ENCODE assay signal across 19 cellular contexts in the genomic region with DNA sequence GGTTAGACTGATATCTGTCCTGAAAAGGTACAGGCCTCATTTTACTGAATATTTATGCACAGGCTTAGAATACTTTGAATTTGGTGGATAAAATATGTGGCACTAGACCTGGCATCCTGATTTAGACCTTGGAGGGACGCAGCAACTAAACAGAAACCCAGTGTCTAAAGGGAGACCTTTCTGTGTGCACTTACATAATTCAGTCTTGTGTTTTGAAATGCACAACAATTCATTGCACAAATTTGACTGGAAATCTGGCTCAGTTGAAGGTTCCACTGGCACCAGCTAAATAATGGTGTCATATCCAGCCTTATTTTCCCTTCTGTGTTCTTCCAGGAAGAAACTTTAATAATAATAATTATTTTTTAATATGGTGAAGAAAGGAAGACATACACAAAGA.
DNase-seq lines count a peak whose midpoint lies in the region; TF ChIP-seq lines count a peak whose summit lies in the region.
"Had no signal": no experiment of that assay in that cellular context is flagged by ENCODE, and none has a peak within 500 bp of the region (broad histone marks: within the 10 kb centered on the region; RNA-seq: fewer than 3 reads in every experiment).

No MANE protein-coding gene starts in this region.

- H3K9me2 ChIP-seq in OCI-LY7 (ENCODE audit: insufficient read depth, low read length), result no peaks in the 10 kb centered on the region

- H3K27ac Mint-ChIP-seq in CD14-positive monocyte (peak overlapping the region in 4 of 7 donors; percentile 3 to 68 (median 9)), nephron (peak overlapping the region in 2 of 3 experiments; percentile 66 to 79)

- H3K79me2 ChIP-seq in OCI-LY7 (ENCODE audit: insufficient read depth, low read depth, low read length), result no peaks in the 10 kb centered on the region

- H3K27me3 Mint-ChIP-seq in CD14-positive monocyte (ENCODE audit: low read depth in 3 of 3) (no peaks in the 10 kb centered on the region), nephron (ENCODE audit: low read depth) (no peaks in the 10 kb centered on the region)

- POLR2A ChIA-PET in OCI-LY7 (lab: Charles Lee), result no interaction called here

- H3K27ac ChIP-seq in ovary (no peak overlapping the region), OCI-LY7 (ENCODE audit: low read depth, low read length, poor library complexity, severe bottlenecking) (no peak overlapping the region)
- H3K27ac ChIP-seq: C4-2B, HL-60 had no signal

- TF ChIP-seq POLR2A in ovary (IDR thresholded peaks at IDR 0.05), result no peak

- H3K4me3 ChIP-seq in ovary, result no peak overlapping the region
- no peak overlapping the region for H3K4me3 ChIP-seq in OCI-LY7 (ENCODE audit: low read depth, low read length, poor library complexity, severe bottlenecking)

- BruUV-seq in OCI-LY7 (replicated peaks; lab: Mats Ljungman, UMichigan), result no TSS peak

- H3K9me3 Mint-ChIP-seq in CD14-positive monocyte, result no peaks in the 10 kb centered on the region
- H3K9me3 Mint-ChIP-seq in nephron, result no peaks in the 10 kb centered on the region

- no peak overlapping the region for H3K4me2 ChIP-seq in OCI-LY7 (ENCODE audit: low read length)

- H3K27me3 ChIP-seq in ovary, result no peaks in the 10 kb centered on the region

- H3K36me3 ChIP-seq in ovary (no peaks in the 10 kb centered on the region), OCI-LY7 (ENCODE audit: insufficient read depth, low read length) (no peaks in the 10 kb centered on the region)

- no peak for TF ChIP-seq EP300 in ovary (IDR thresholded peaks at IDR 0.05)

- TF ChIP-seq CTCF in CD14-positive monocyte (IDR thresholded peaks at IDR 0.05), result no peak
- no peak for TF ChIP-seq CTCF in nephron (IDR thresholded peaks at IDR 0.05; ENCODE audit: unreplicated experiment in 3 of 3)
- TF ChIP-seq CTCF in ovary (IDR thresholded peaks at IDR 0.05), result no peak
- TF ChIP-seq CTCF in OCI-LY7 (conservative IDR thresholded peaks at IDR 0.05; ENCODE audit: low read length), result no peak

- DNase-seq in Ammon's horn (ENCODE audit: low spot score), result peak; percentile 25
- DNase-seq in CD14-positive monocyte (ENCODE audit: low spot score), result no peak
- DNase-seq in cerebellum (ENCODE audit: low spot score), result peak; percentile 18
- no peak for DNase-seq in ovary
- no peak for DNase-seq in NAMALWA (ENCODE audit: low spot score)
- no peak for DNase-seq in OCI-LY7 (ENCODE audit: low spot score)
- DNase-seq: ACHN, GDM1, GOT3, HCEC 1CT, KBM-7, NCI-H1105 treated with DMSO at 0.1 percent for 48 hours, NCI-H2171, NCI-H524 treated with DMSO at 0.1 percent for 48 hours, NCI-H82, OCI-M1 had no signal

- H3K4me1 Mint-ChIP-seq in CD14-positive monocyte, result peaks cover 74% of the 10 kb centered on the region
- H3K4me1 Mint-ChIP-seq in nephron, result peaks cover 39% of the 10 kb centered on the region

- H3K4me1 ChIP-seq in ovary (ENCODE audit: insufficient read depth) (peaks cover 5% of the 10 kb centered on the region), OCI-LY7 (ENCODE audit: insufficient read depth, low read length, poor library complexity, severe bottlenecking) (no peaks in the 10 kb centered on the region)

- H3K9me3 ChIP-seq in ovary (no peaks in the 10 kb centered on the region), OCI-LY7 (ENCODE audit: low read length) (no peaks in the 10 kb centered on the region)

- 68 to 81% (median 73%) methylated on average over 1 of the region's 1 CpG for WGBS in ovary, 3 donors

- intact Hi-C loops in CD14-positive monocyte (cut with micrococcal nuclease), result no loop called here
- intact Hi-C loops in ovary (cut with DNase I), result no loop called here
- intact Hi-C loops in OCI-LY7 (cut with micrococcal nuclease; ENCODE audit: unreplicated experiment), result no loop called here

- no peaks in the 10 kb centered on the region for H3K36me3 Mint-ChIP-seq in CD14-positive monocyte
- no peaks in the 10 kb centered on the region for H3K36me3 Mint-ChIP-seq in nephron (ENCODE audit: low read depth)

- CTCF ChIA-PET in OCI-LY7 (lab: Charles Lee; ENCODE audit: unreplicated experiment), result interaction anchor here (0.6 to 1.3 kb wide), 2 partner anchors 11 to 415 kb away, joined by 3 read pairs; no protein-coding TSS in a partner anchor

- H3K4me3 Mint-ChIP-seq in CD14-positive monocyte (no peak overlapping the region), nephron (no peak overlapping the region)

- no peak overlapping the region for H2AFZ ChIP-seq in OCI-LY7 (ENCODE audit: low read length)

- H4K20me1 ChIP-seq in OCI-LY7 (ENCODE audit: insufficient read depth, low read length), result peaks cover 17% of the 10 kb centered on the region

Comparison
In these comparisons a context has a peak if more than half of its experiments do, and no peak if none do; other contexts are left out.
1. DNase-seq: peak in Ammon's horn (single experiment) and cerebellum (single experiment); none in CD14-positive monocyte (single experiment), ovary (0 of 5), NAMALWA (single experiment) and OCI-LY7 (single experiment).